ENCODE assay signal across 9 cellular contexts in the genomic region with DNA sequence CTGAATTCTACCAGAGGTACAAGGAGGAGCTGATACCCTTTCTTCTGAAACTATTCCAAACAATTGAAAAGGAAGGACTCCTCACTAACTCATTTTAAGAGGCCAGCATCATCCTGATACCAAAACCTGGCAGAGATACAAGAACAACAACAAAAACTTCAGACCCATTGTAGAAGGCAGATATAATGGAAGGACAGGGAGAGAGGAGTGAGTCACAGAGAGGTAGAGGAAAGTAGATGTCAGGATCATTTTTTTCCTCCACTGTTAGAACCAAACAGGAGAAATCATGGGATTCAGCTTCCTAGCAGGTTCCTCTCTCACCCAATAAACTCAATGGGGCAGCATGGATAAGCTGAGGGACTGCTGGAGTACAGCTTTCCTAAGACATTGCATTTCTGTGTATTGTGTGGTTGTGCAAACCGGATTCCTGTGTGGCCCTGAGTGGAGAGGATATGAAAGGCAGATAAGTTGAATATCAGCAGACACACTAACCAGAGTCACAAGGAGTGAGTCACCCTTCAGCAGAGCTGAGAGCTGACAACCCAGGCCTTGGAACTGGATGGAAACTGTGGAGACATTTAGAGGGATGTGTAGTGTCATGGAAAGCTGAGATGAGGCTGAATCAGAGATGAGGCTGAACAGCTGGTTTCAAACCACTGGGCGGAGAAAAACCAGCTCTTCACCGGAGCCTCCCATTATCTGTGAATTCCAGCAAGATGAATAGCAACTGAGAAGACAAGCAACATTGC.
A peak's percentile ranks its signal among the peaks of the same experiment; 100 is the strongest.
DNase-seq lines count a peak whose midpoint lies in the region; ATAC-seq and TF ChIP-seq lines count a peak whose summit lies in the region.
"Had no signal": no experiment of that assay in that cellular context is flagged by ENCODE, and none has a peak within 500 bp of the region (broad histone marks: within the 10 kb centered on the region; RNA-seq: fewer than 3 reads in every experiment).

No MANE protein-coding gene starts in this region.

- H3K27me3 ChIP-seq in SJSA1 (replicated peaks) = no peaks in the 10 kb centered on the region
- H3K27me3 ChIP-seq in osteoblast (ENCODE audit: insufficient read depth, low read length) = no peaks in the 10 kb centered on the region

- H3K9me3 ChIP-seq in SJSA1 (replicated peaks) (peaks cover 3% of the 10 kb centered on the region; the same call in 1 of the 2 replicates), osteoblast (ENCODE audit: low read depth, low read length) (no peaks in the 10 kb centered on the region)

- no peaks in the 10 kb centered on the region for H3K79me2 ChIP-seq in osteoblast (ENCODE audit: insufficient read depth, low read length)

- no peak overlapping the region for H3K4me3 ChIP-seq in SJSA1
- H3K4me3 ChIP-seq in fibroblast of the aortic adventitia (ENCODE audit: low read depth, low read length) = no peak overlapping the region
- no peak overlapping the region for H3K4me3 ChIP-seq in osteoblast (ENCODE audit: insufficient read depth, low read length)

- peak overlapping the region; percentile 38 for H2AFZ ChIP-seq in osteoblast (ENCODE audit: low read length)

- H3K4me1 ChIP-seq in SJSA1 (replicated peaks) (peaks cover 23% of the 10 kb centered on the region), osteoblast (ENCODE audit: insufficient read depth, low read length) (peaks cover 22% of the 10 kb centered on the region)

- H4K20me1 ChIP-seq in osteoblast (ENCODE audit: insufficient read depth, low read length) = no peaks in the 10 kb centered on the region

- intact Hi-C loops in left colon (cut with DNase I, micrococcal nuclease) = no loop called here

- H3K27ac ChIP-seq in SJSA1 (peak overlapping the region; percentile 58), osteoblast (ENCODE audit: low read depth, low read length) (peak overlapping the region; percentile 84)

- peak; percentile 100 for DNase-seq in EH (ENCODE audit: low read depth)
- peak; percentile 87 to 90 for DNase-seq in SJSA1 (ENCODE audit: low read depth in 1 of 2, low spot score in 2 of 2)
- peak; percentile 99 for DNase-seq in fibroblast of the aortic adventitia (ENCODE audit: low read depth)
- peak; percentile 89 for DNase-seq in osteoblast (ENCODE audit: insufficient read length, low spot score, missing footprints)
- no peak for DNase-seq in T-helper 2 cell
- DNase-seq in left colon = no peak
- DNase-seq in medulla oblongata (ENCODE audit: extremely low spot score) = no peak
- DNase-seq: Kasumi-1 had no signal

- H3K4me2 ChIP-seq in osteoblast (ENCODE audit: insufficient read depth, low read length) = peak overlapping the region; percentile 57

- ATAC-seq in left colon (no peak), GM21737 (IDR thresholded peaks at IDR 0.05; ENCODE audit: unreplicated experiment) (no peak)

- no peaks in the 10 kb centered on the region for H3K36me3 ChIP-seq in SJSA1
- no peaks in the 10 kb centered on the region for H3K36me3 ChIP-seq in osteoblast (ENCODE audit: insufficient read depth, low read length)

- TF ChIP-seq CTCF in fibroblast of the aortic adventitia (IDR thresholded peaks at IDR 0.05; ENCODE audit: insufficient read depth, low read length) (peak; percentile 25), osteoblast (IDR thresholded peaks at IDR 0.05; ENCODE audit: extremely low read depth, low read depth, low read length) (peak; percentile 18)

Comparison
In these comparisons a context has a peak if more than half of its experiments do, and no peak if none do; other contexts are left out.
1. DNase-seq: peak in EH (single experiment), SJSA1 (2 of 2), fibroblast of the aortic adventitia (single experiment) and osteoblast (single experiment); none in T-helper 2 cell (0 of 5), left colon (0 of 2) and medulla oblongata (single experiment).